1 cellular context compared by ENCODE assay signal in the genomic region with DNA sequence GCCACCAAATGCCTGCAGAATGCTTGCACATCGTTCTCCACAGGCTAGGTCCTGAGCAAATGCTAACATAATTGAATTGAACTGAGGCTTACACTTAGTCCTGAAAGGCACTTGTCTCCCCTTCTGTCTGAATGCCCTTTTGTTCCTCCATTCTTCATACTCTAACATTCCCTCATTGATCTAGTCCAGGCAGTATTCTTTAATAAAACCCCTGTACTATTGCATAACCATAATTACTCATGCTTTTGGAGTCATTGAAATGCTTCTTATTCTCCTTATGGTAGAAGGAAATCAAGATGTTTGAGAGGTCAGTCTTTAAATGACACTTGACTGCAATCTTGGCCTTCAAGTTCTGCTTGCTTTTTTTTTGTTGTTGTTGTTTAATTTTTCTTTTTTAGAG.
TF ChIP-seq lines count a peak whose summit lies in the region.

No MANE protein-coding gene starts in this region.

TF ChIP-seq in A549, 52 proteins besides CTCF, POLR2A, EP300 and RAD21:
- TF ChIP-seq RNF2 (IDR thresholded peaks at IDR 0.05; ENCODE audit: borderline replicate concordance, low read depth) (no peak), CEBPB (IDR thresholded peaks at IDR 0.05) (peak; percentile 70 to 86; a peak in 3 of 4 replicates)
